34 cellular contexts compared by ENCODE assay signal in the genomic region with DNA sequence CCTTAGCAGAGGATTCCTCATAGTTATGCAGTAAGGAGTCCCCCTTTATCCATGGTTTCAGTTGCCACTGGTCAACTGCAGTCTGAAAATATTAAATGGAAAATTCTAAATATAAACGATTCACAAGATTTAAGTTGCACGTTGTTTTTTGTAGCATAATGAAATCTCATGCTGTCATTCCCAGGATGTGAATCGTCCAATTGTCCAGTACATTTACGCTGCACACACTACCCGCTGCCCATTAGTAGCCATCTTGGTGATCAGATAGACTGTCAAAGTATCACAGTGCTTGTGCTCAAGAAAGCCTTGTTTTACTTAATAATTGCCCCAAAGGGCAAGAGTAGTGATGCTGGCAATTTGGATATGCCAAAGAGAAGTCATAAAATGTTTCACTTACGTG.
"Had no signal": no experiment of that assay in that cellular context is flagged by ENCODE, and none has a peak within 500 bp of the region (broad histone marks: within the 10 kb centered on the region; RNA-seq: fewer than 3 reads in every experiment).

No MANE protein-coding gene starts in this region.

- H3K27me3 ChIP-seq: MG63 had no signal

- DNase-seq: Karpas-422, Kasumi-1, MG63, MM.1S, MV-4-11, NCI-H1048, NCI-H1092, NCI-H1092 treated with DMSO at 0.1 percent for 48 hours, NCI-H1105, NCI-H1105 treated with DMSO at 0.1 percent for 48 hours, NCI-H1417, NCI-H1417 treated with DMSO at 0.1 percent for 48 hours, NCI-H1436, NCI-H1436 treated with DMSO at 0.1 percent for 48 hours, NCI-H146, NCI-H1694, NCI-H1694 treated with DMSO at 0.1 percent for 48 hours, NCI-H187, NCI-H187 treated with DMSO at 0.1 percent for 48 hours, NCI-H1930, NCI-H2029, NCI-H2029 treated with DMSO at 0.1 percent for 48 hours, NCI-H2081, NCI-H2081 treated with DMSO at 0.1 percent for 48 hours, NCI-H2107, NCI-H2171, NCI-H2171 treated with DMSO at 0.1 percent for 48 hours, NCI-H2227 treated with DMSO at 0.1 percent for 48 hours, NCI-H226, NCI-H345, NCI-H446, NCI-H446 treated with DMSO at 0.1 percent for 48 hours, NCI-H510A, NCI-H510A treated with DMSO at 0.1 percent for 48 hours had no signal

- H3K9me3 ChIP-seq: MG63 had no signal

- H3K36me3 ChIP-seq: MG63 had no signal

- H3K4me3 ChIP-seq: MG63 had no signal
